Comparison of ENCODE assay signal across 30 cellular contexts in the genomic region with DNA sequence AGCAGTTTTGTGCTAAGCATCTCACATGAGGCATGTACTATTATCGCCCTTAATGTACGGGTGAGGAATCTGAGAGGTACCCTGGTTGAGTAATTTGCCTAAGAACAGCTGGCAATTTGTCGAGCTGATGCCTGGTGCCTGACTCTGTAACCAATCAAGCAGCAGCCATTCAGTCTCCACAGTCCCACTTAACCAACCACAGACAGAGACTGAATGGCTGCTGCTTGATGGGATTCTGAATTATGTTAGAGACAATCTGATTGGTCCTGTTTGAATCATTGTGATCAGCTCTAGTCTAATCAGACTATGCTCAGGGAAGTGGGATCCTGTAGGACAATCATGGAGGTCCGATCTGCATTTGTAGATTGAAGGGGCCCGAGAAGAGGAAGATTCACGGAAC.
"Had no signal": no experiment of that assay in that cellular context is flagged by ENCODE, and none has a peak within 500 bp of the region (broad histone marks: within the 10 kb centered on the region; RNA-seq: fewer than 3 reads in every experiment).

No MANE protein-coding gene starts in this region.

- H3K4me1 Mint-ChIP-seq: activated CD4-positive, alpha-beta memory T cell treated with anti-CD3 and anti-CD28 coated beads, Interleukin-2, amount 10 ng/mL, durations not matched to agents 7 days and 5 days; activated CD4-positive, alpha-beta T cell treated with anti-CD3 and anti-CD28 coated beads, Interleukin-2, amount 10 ng/mL, durations not matched to agents 7 days and 5 days; naive thymus-derived CD8-positive, alpha-beta T cell; neural crest cell had no signal

- ATAC-seq: esophagus mucosa; left lobe of liver; lower lobe of right lung; naive thymus-derived CD8-positive, alpha-beta T cell; pancreas; stimulated activated naive CD8-positive, alpha-beta T cell treated with anti-CD3 and anti-CD28 coated beads, Interleukin-15, Interleukin-2, amounts not matched to agents 100 U/mL and 50 U/mL, for 24 hours had no signal

- H3K4me3 Mint-ChIP-seq: activated CD4-positive, alpha-beta memory T cell treated with anti-CD3 and anti-CD28 coated beads, Interleukin-2, amount 10 ng/mL, durations not matched to agents 7 days and 5 days; activated CD4-positive, alpha-beta T cell treated with anti-CD3 and anti-CD28 coated beads, Interleukin-2, amount 10 ng/mL, durations not matched to agents 7 days and 5 days; activated T-cell treated with anti-CD3 and anti-CD28 coated beads, Interleukin-2, amount 50 U/mL, for 24 hours; endodermal cell; naive thymus-derived CD8-positive, alpha-beta T cell; neural crest cell; type B pancreatic cell had no signal

- H3K27ac ChIP-seq: lower lobe of right lung, pancreas, prostate gland, right atrium auricular region, uterus, WERI-Rb-1 had no signal

- H3K27ac Mint-ChIP-seq: activated CD4-positive, alpha-beta memory T cell treated with anti-CD3 and anti-CD28 coated beads, Interleukin-2, amount 10 ng/mL, durations not matched to agents 7 days and 5 days; activated CD4-positive, alpha-beta T cell treated with anti-CD3 and anti-CD28 coated beads, Interleukin-2, amount 10 ng/mL, durations not matched to agents 7 days and 5 days; activated T-cell treated with anti-CD3 and anti-CD28 coated beads, Interleukin-2, amount 50 U/mL, for 24 hours; endodermal cell; naive thymus-derived CD8-positive, alpha-beta T cell; type B pancreatic cell had no signal

- H3K36me3 Mint-ChIP-seq: naive thymus-derived CD8-positive, alpha-beta T cell; type B pancreatic cell had no signal

- DNase-seq: activated CD4-positive, alpha-beta memory T cell treated with anti-CD3 and anti-CD28 coated beads, Interleukin-2, amount 10 ng/mL, durations not matched to agents 7 days and 5 days; activated CD4-positive, alpha-beta T cell treated with anti-CD3 and anti-CD28 coated beads, Interleukin-2, amount 10 ng/mL, durations not matched to agents 7 days and 5 days; activated CD4-positive, CD25-positive, alpha-beta regulatory T cell treated with anti-CD3 and anti-CD28 coated beads, Interleukin-2, amount 50 U/mL, for 72 hours; activated CD8-positive, alpha-beta memory T cell treated with anti-CD3 and anti-CD28 coated beads, Interleukin-2, amount 50 U/mL, for 48 hours; activated gamma-delta T cell; activated naive CD4-positive, alpha-beta T cell treated with anti-CD3 and anti-CD28 coated beads, Interleukin-2, amount 50 U/mL, for 16 hours; activated T-cell treated with anti-CD3 and anti-CD28 coated beads, Interleukin-2, amount 50 U/mL, for 24 hours; amniotic stem cell; central memory CD4-positive, alpha-beta T cell; endodermal cell; foreskin fibroblast; head of caudate nucleus; hippocampal formation; kidney glomerular epithelial cell; lower lobe of right lung; mesenchymal stem cell; naive thymus-derived CD8-positive, alpha-beta T cell; nucleus accumbens; pancreas; stimulated activated CD4-positive, alpha-beta T cell treated with anti-CD3 and anti-CD28 coated beads, Interleukin-2, amount 100 ng/mL, for 48 hours; stimulated activated naive CD8-positive, alpha-beta T cell treated with anti-CD3 and anti-CD28 coated beads, Interleukin-15, Interleukin-2, amounts not matched to agents 100 U/mL and 50 U/mL, for 24 hours; T1000; uterus had no signal

- H3K27me3 Mint-ChIP-seq: activated CD4-positive, alpha-beta memory T cell treated with anti-CD3 and anti-CD28 coated beads, Interleukin-2, amount 10 ng/mL, durations not matched to agents 7 days and 5 days; activated CD4-positive, alpha-beta T cell treated with anti-CD3 and anti-CD28 coated beads, Interleukin-2, amount 10 ng/mL, durations not matched to agents 7 days and 5 days; activated T-cell treated with anti-CD3 and anti-CD28 coated beads, Interleukin-2, amount 50 U/mL, for 24 hours; naive thymus-derived CD8-positive, alpha-beta T cell had no signal

- H3K9me3 Mint-ChIP-seq: activated CD4-positive, alpha-beta T cell treated with anti-CD3 and anti-CD28 coated beads, Interleukin-2, amount 10 ng/mL, durations not matched to agents 7 days and 5 days; activated T-cell treated with anti-CD3 and anti-CD28 coated beads, Interleukin-2, amount 50 U/mL, for 24 hours; endodermal cell; type B pancreatic cell had no signal

- H3K4me1 ChIP-seq: lower lobe of right lung, pancreas, prostate gland, right atrium auricular region, uterus had no signal

- H3K27me3 ChIP-seq: pancreas, right atrium auricular region, uterus had no signal

- H3K4me3 ChIP-seq: lower lobe of right lung, pancreas, prostate gland, right atrium auricular region, uterus had no signal

- H3K36me3 ChIP-seq: lower lobe of right lung, pancreas, prostate gland, right atrium auricular region, uterus, WERI-Rb-1 had no signal
